In the genomic region with DNA sequence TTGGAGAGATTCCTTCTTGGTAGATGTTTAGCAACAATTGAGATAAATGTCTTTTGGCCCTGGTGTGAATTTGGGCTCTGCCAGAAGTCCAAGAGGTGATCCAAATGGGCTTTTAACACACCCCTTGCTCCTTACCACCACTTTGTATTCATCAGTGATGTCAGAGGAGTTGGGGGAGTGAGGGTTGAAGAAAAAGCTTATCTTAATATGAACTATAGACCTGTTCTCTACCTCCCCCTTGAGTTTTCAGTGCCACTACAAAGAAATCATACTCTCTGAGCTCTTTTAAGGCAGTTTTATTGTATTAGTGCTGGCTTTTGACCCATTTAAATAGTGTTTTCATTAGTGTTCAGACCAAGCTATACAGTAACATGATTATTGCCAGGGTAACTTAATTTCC, we compare ENCODE assay signal across 19 cellular contexts.
DNase-seq lines count a peak whose midpoint lies in the region; ATAC-seq, FAIRE-seq and TF ChIP-seq lines count a peak whose summit lies in the region.
"Had no signal": no experiment of that assay in that cellular context is flagged by ENCODE, and none has a peak within 500 bp of the region (broad histone marks: within the 10 kb centered on the region; RNA-seq: fewer than 3 reads in every experiment).

No MANE protein-coding gene starts in this region.

- H3K79me2 ChIP-seq in hepatocyte: no peaks in the 10 kb centered on the region

- H4K20me1 ChIP-seq in hepatocyte (ENCODE audit: insufficient read depth, poor library complexity, severe bottlenecking): no peaks in the 10 kb centered on the region

- H3K9me3 Mint-ChIP-seq in stimulated activated memory B cell treated with anti-CD40 and anti-IgM and Interleukin-4, amounts not matched to agents 10 μg/mL and 1 μg/mL and 100 μg/mL, for 72 hours: no peaks in the 10 kb centered on the region
- H3K9me3 Mint-ChIP-seq: T-cell had no signal

- in situ Hi-C loops in brain microvascular endothelial cell (cut with HindIII; ENCODE audit: low pct_ligation_motif_present, low sequenced_read_pairs): no loop called here

- FAIRE-seq in D721Med (lab: Jason Lieb, UNC): no peak
- FAIRE-seq: HTR-8/SVneo had no signal

- DNase-seq in D721Med (ENCODE audit: insufficient read length, low spot score) (no peak), NCI-H226 (peak; percentile 18), brain microvascular endothelial cell (no peak), hepatocyte (ENCODE audit: low spot score) (no peak), NCI-H69 (lab: John Stamatoyannopoulos, UW) (no peak)
- DNase-seq: COR-L47; erythroblast; heart left ventricle; kidney glomerular epithelial cell; NCI-H2029; NCI-H526 treated with DMSO at 0.1 percent for 48 hours; sigmoid colon; stimulated activated CD4-positive, alpha-beta T cell treated with anti-CD3 and anti-CD28 coated beads, Interleukin-1b, Interleukin-23, amount 100 ng/mL, for 48 hours; T-cell had no signal

- H3K27me3 ChIP-seq in brain microvascular endothelial cell (replicated peaks) (no peaks in the 10 kb centered on the region), hepatocyte (no peaks in the 10 kb centered on the region)
- H3K27me3 ChIP-seq: heart left ventricle, neutrophil, sigmoid colon had no signal

- no peak overlapping the region for H3K4me3 ChIP-seq in brain microvascular endothelial cell (ENCODE audit: low read depth, low read length)
- no peak overlapping the region for H3K4me3 ChIP-seq in hepatocyte
- H3K4me3 ChIP-seq: heart left ventricle, sigmoid colon had no signal

- no peaks in the 10 kb centered on the region for H3K9me2 ChIP-seq in hepatocyte (replicated peaks; ENCODE audit: insufficient read depth)

- no peak overlapping the region for H3K27ac Mint-ChIP-seq in stimulated activated memory B cell treated with anti-CD40 and anti-IgM and Interleukin-4, amounts not matched to agents 10 μg/mL and 1 μg/mL and 100 μg/mL, for 72 hours
- H3K27ac Mint-ChIP-seq: T-cell had no signal

- H3K36me3 ChIP-seq in brain microvascular endothelial cell (replicated peaks) (peaks cover 3% of the 10 kb centered on the region), hepatocyte (replicated peaks; ENCODE audit: insufficient read depth, low read depth) (no peaks in the 10 kb centered on the region)

- H2AFZ ChIP-seq in hepatocyte: no peak overlapping the region

- H3K4me3 Mint-ChIP-seq in stimulated activated memory B cell treated with anti-CD40 and anti-IgM and Interleukin-4, amounts not matched to agents 10 μg/mL and 1 μg/mL and 100 μg/mL, for 72 hours: no peak overlapping the region
- H3K4me3 Mint-ChIP-seq: T-cell had no signal

- no peak overlapping the region for H3K4me2 ChIP-seq in hepatocyte

- peaks cover 4% of the 10 kb centered on the region for H3K4me1 Mint-ChIP-seq in stimulated activated memory B cell treated with anti-CD40 and anti-IgM and Interleukin-4, amounts not matched to agents 10 μg/mL and 1 μg/mL and 100 μg/mL, for 72 hours

- no peaks in the 10 kb centered on the region for H3K27me3 Mint-ChIP-seq in stimulated activated memory B cell treated with anti-CD40 and anti-IgM and Interleukin-4, amounts not matched to agents 10 μg/mL and 1 μg/mL and 100 μg/mL, for 72 hours
- H3K27me3 Mint-ChIP-seq: T-cell had no signal

- no peaks in the 10 kb centered on the region for H3K9me3 ChIP-seq in hepatocyte (ENCODE audit: low read depth)
- H3K9me3 ChIP-seq: heart left ventricle, neutrophil, sigmoid colon had no signal

- no peaks in the 10 kb centered on the region for H3K4me1 ChIP-seq in hepatocyte (ENCODE audit: insufficient read depth)

- peaks cover 21% of the 10 kb centered on the region for H3K36me3 Mint-ChIP-seq in stimulated activated memory B cell treated with anti-CD40 and anti-IgM and Interleukin-4, amounts not matched to agents 10 μg/mL and 1 μg/mL and 100 μg/mL, for 72 hours

- TF ChIP-seq CTCF in D721Med (IDR thresholded peaks at IDR 0.05; ENCODE audit: insufficient read depth, missing control alignments) (peak; percentile 4), brain microvascular endothelial cell (IDR thresholded peaks at IDR 0.05; ENCODE audit: low read depth, low read length, missing control alignments) (peak; percentile 15), hepatocyte (IDR thresholded peaks at IDR 0.05; ENCODE audit: poor library complexity) (peak; percentile 2)

- H3K27ac ChIP-seq in brain microvascular endothelial cell (no peak overlapping the region), hepatocyte (no peak overlapping the region)
- H3K27ac ChIP-seq: heart left ventricle, neutrophil, sigmoid colon had no signal

- ATAC-seq in stimulated activated memory B cell treated with anti-CD40 and anti-IgM and Interleukin-4, amounts not matched to agents 10 μg/mL and 1 μg/mL and 100 μg/mL, for 72 hours: no peak
- no peak for ATAC-seq in GM19467 (IDR thresholded peaks at IDR 0.05; ENCODE audit: unreplicated experiment)
- ATAC-seq in GM18873 (IDR thresholded peaks at IDR 0.05; ENCODE audit: low FRiP score, unreplicated experiment): no peak
- ATAC-seq: heart left ventricle, T-cell had no signal
